ENCODE assay signal across 1 cellular context in genomic region chr12:124906606-124907261, GRCh38.
TF ChIP-seq lines count a peak whose summit lies in the region.

No MANE protein-coding gene starts in this region.

TF ChIP-seq in HepG2, 621 proteins besides CTCF, POLR2A, EP300 and RAD21 (continued from another document):
- TF ChIP-seq ZNF639 (CRISPR knock-in tag; conservative IDR thresholded peaks at IDR 0.05) (no peak), ZNF354B (CRISPR knock-in tag; IDR thresholded peaks at IDR 0.05) (no peak), ZNF34 (CRISPR knock-in tag; IDR thresholded peaks at IDR 0.05; ENCODE audit: borderline replicate concordance) (no peak), ZNF614 (CRISPR knock-in tag; IDR thresholded peaks at IDR 0.05; ENCODE audit: borderline replicate concordance) (no peak), MEIS2 (CRISPR knock-in tag; IDR thresholded peaks at IDR 0.05) (no peak), RXRA (CRISPR knock-in tag; IDR thresholded peaks at IDR 0.05) (no peak), MYNN (CRISPR knock-in tag; IDR thresholded peaks at IDR 0.05; ENCODE audit: low read depth) (no peak), ZNF691 (CRISPR knock-in tag; IDR thresholded peaks at IDR 0.05; ENCODE audit: borderline replicate concordance, low read depth) (no peak; the same call in 1 of the 2 replicates), SATB2 (CRISPR knock-in tag; IDR thresholded peaks at IDR 0.05) (no peak), ZNF703 (CRISPR knock-in tag; IDR thresholded peaks at IDR 0.05; ENCODE audit: borderline replicate concordance) (no peak)
TF ChIP-seq in HepG2: peak in this region for 63.
